18 cellular contexts compared by ENCODE assay signal in genomic region chr9:93815135-93815534, GRCh38.
DNase-seq lines count a peak whose midpoint lies in the region; ATAC-seq, FAIRE-seq and TF ChIP-seq lines count a peak whose summit lies in the region.
"Had no signal": no experiment of that assay in that cellular context is flagged by ENCODE, and none has a peak within 500 bp of the region (broad histone marks: within the 10 kb centered on the region; RNA-seq: fewer than 3 reads in every experiment).

No MANE protein-coding gene starts in this region.

- H4K20me1 ChIP-seq in neural progenitor cell (ENCODE audit: low read depth): no peaks in the 10 kb centered on the region
- H4K20me1 ChIP-seq: BLaER1 had no signal

- H3K9me3 Mint-ChIP-seq in activated B cell treated with CpG ODN at 0.5 μM for 24 hours: no peaks in the 10 kb centered on the region
- H3K9me3 Mint-ChIP-seq in neural progenitor cell: no peaks in the 10 kb centered on the region
- H3K9me3 Mint-ChIP-seq: CD8-positive, alpha-beta T cell; HFFc6; T-cell had no signal

- peaks cover 13% of the 10 kb centered on the region for H3K27me3 ChIP-seq in neural progenitor cell
- H3K27me3 ChIP-seq in left ventricle myocardium inferior (ENCODE audit: low read depth): peaks cover 99% of the 10 kb centered on the region
- H3K27me3 ChIP-seq: BLaER1 had no signal

- H3K27me3 Mint-ChIP-seq in activated B cell treated with CpG ODN at 0.5 μM for 24 hours (peaks cover 11% of the 10 kb centered on the region), neural progenitor cell (ENCODE audit: insufficient read depth, low read depth) (peaks cover 12% of the 10 kb centered on the region)

- no peaks in the 10 kb centered on the region for H3K9me3 ChIP-seq in neural progenitor cell (ENCODE audit: low read depth)
- H3K9me3 ChIP-seq in kidney (ENCODE audit: control insufficient read depth in 1 of 2, low read length in 2 of 2): no peaks in the 10 kb centered on the region
- H3K9me3 ChIP-seq in left ventricle myocardium inferior (replicated peaks): no peaks in the 10 kb centered on the region
- H3K9me3 ChIP-seq: BLaER1 had no signal

- H3K9ac ChIP-seq in neural progenitor cell (no peak overlapping the region), kidney (ENCODE audit: low read length in 2 of 2) (no peak overlapping the region)
- H3K9ac ChIP-seq: BLaER1 had no signal

- H3K4me3 ChIP-seq in neural progenitor cell: no peak overlapping the region
- H3K4me3 ChIP-seq in kidney (ENCODE audit: low read length in 2 of 2): no peak overlapping the region
- H3K4me3 ChIP-seq in left ventricle myocardium inferior: no peak overlapping the region
- H3K4me3 ChIP-seq: BLaER1, SK-N-MC had no signal

- no peak for ATAC-seq in activated B cell treated with CpG ODN at 0.5 μM for 24 hours (ENCODE audit: low read depth)
- ATAC-seq: CD8-positive, alpha-beta T cell; T-cell had no signal

- no peak for TF ChIP-seq CTCF in activated B cell treated with CpG ODN at 0.5 μM for 24 hours (IDR thresholded peaks at IDR 0.05)
- TF ChIP-seq CTCF in neural progenitor cell (IDR thresholded peaks at IDR 0.05): no peak
- TF ChIP-seq CTCF in kidney (IDR thresholded peaks at IDR 0.05; ENCODE audit: borderline replicate concordance, extremely low read depth, insufficient read depth): no peak
- no peak for TF ChIP-seq CTCF in left ventricle myocardium inferior (IDR thresholded peaks at IDR 0.05; ENCODE audit: borderline replicate concordance)

- H3K27ac Mint-ChIP-seq in activated B cell treated with CpG ODN at 0.5 μM for 24 hours (no peak overlapping the region), neural progenitor cell (no peak overlapping the region)
- H3K27ac Mint-ChIP-seq: CD8-positive, alpha-beta T cell; HFFc6; T-cell had no signal

- H3K4me1 Mint-ChIP-seq in activated B cell treated with CpG ODN at 0.5 μM for 24 hours: no peaks in the 10 kb centered on the region
- peaks cover 24% of the 10 kb centered on the region for H3K4me1 Mint-ChIP-seq in neural progenitor cell
- H3K4me1 Mint-ChIP-seq: T-cell had no signal

- POLR2A ChIA-PET in activated B cell treated with CpG ODN at 0.5 μM for 24 hours (lab: Charles Lee): no interaction called here

- DNase-seq in NCI-H748 (lab: John Stamatoyannopoulos, UW; ENCODE audit: unreplicated experiment) (peak; percentile 49), NCI-H748 treated with DMSO at 0.1 percent for 48 hours (lab: John Stamatoyannopoulos, UW) (no peak), GM03348 (ENCODE audit: low spot score) (peak; percentile 3), activated B cell treated with CpG ODN at 0.5 μM for 24 hours (peak; percentile 6), neural progenitor cell (ENCODE audit: low spot score) (no peak), kidney (no peak), H4 (ENCODE audit: low spot score) (no peak), left ventricle myocardium inferior (no peak)
- DNase-seq: HFFc6; NCI-H2227 treated with DMSO at 0.1 percent for 48 hours; NK-92 treated with Interleukin-12 subunit alpha and Interleukin-12 subunit beta, amount 100 ng/mL, for 24 hours had no signal

- H3K79me2 ChIP-seq in neural progenitor cell (ENCODE audit: low read depth): no peaks in the 10 kb centered on the region

- CTCF ChIA-PET in activated B cell treated with CpG ODN at 0.5 μM for 24 hours (lab: Charles Lee): interaction anchor here (0.9 kb wide), 1 partner anchor 13 kb away, joined by 3 read pairs; no protein-coding TSS in a partner anchor

- H2AFZ ChIP-seq in neural progenitor cell (replicated peaks): no peak overlapping the region

- H3K4me1 ChIP-seq in neural progenitor cell: peaks cover 31% of the 10 kb centered on the region
- H3K4me1 ChIP-seq in kidney (ENCODE audit: control insufficient read depth in 1 of 2, insufficient read depth in 1 of 2, low read depth in 1 of 2, low read length in 2 of 2): no peaks in the 10 kb centered on the region
- H3K4me1 ChIP-seq in left ventricle myocardium inferior: no peaks in the 10 kb centered on the region

- H3K27ac ChIP-seq in neural progenitor cell (no peak overlapping the region), kidney (ENCODE audit: low read depth in 2 of 2, low read length in 2 of 2) (no peak overlapping the region), left ventricle myocardium inferior (replicated peaks) (no peak overlapping the region)
- H3K27ac ChIP-seq: BLaER1, SK-N-MC had no signal

- H3F3A ChIP-seq in neural progenitor cell (ENCODE audit: low read depth): peaks cover 23% of the 10 kb centered on the region

- H3K4me3 Mint-ChIP-seq in activated B cell treated with CpG ODN at 0.5 μM for 24 hours: no peak overlapping the region
- peak overlapping the region; percentile 63 for H3K4me3 Mint-ChIP-seq in neural progenitor cell
- H3K4me3 Mint-ChIP-seq: CD8-positive, alpha-beta T cell; HFFc6; T-cell had no signal

- intact Hi-C loops in activated B cell treated with CpG ODN at 0.5 μM for 24 hours (cut with micrococcal nuclease) (no loop called here), kidney (cut with DNase I) (no loop called here), left ventricle myocardium inferior (cut with micrococcal nuclease) (no loop called here)

- H3K36me3 ChIP-seq in neural progenitor cell: no peaks in the 10 kb centered on the region
- H3K36me3 ChIP-seq in kidney (ENCODE audit: control insufficient read depth in 1 of 2, insufficient read depth in 2 of 2, low read length in 2 of 2): no peaks in the 10 kb centered on the region
- H3K36me3 ChIP-seq in left ventricle myocardium inferior: no peaks in the 10 kb centered on the region
- H3K36me3 ChIP-seq: BLaER1 had no signal

- no peak for FAIRE-seq in kidney (lab: Jason Lieb, UNC)
- FAIRE-seq: A204.1, D721Med, H1 had no signal

- H3K4me2 ChIP-seq in neural progenitor cell: peak overlapping the region; percentile 71
- H3K4me2 ChIP-seq: BLaER1 had no signal

- H3K36me3 Mint-ChIP-seq in activated B cell treated with CpG ODN at 0.5 μM for 24 hours (ENCODE audit: low read depth): no peaks in the 10 kb centered on the region
- H3K36me3 Mint-ChIP-seq in neural progenitor cell: no peaks in the 10 kb centered on the region
- H3K36me3 Mint-ChIP-seq: CD8-positive, alpha-beta T cell; T-cell had no signal

Comparison
In these comparisons a context has a peak if more than half of its experiments do, and no peak if none do; other contexts are left out.
1. DNase-seq: peak in NCI-H748 (single experiment), GM03348 (single experiment) and activated B cell treated with CpG ODN at 0.5 μM for 24 hours (single experiment); none in NCI-H748 treated with DMSO at 0.1 percent for 48 hours (single experiment), neural progenitor cell (single experiment), kidney (single experiment), H4 (single experiment) and left ventricle myocardium inferior (single experiment).